Comparison of ENCODE assay signal across 17 cellular contexts in genomic region chr10:75553550-75553949, GRCh38.
"Had no signal": no experiment of that assay in that cellular context is flagged by ENCODE, and none has a peak within 500 bp of the region (broad histone marks: within the 10 kb centered on the region; RNA-seq: fewer than 3 reads in every experiment).

No MANE protein-coding gene starts in this region.

- H3K4me3 ChIP-seq: lung had no signal

- H3K27ac ChIP-seq: brain microvascular endothelial cell had no signal

- H3K36me3 ChIP-seq: brain microvascular endothelial cell had no signal

- ATAC-seq: activated T-cell treated with anti-CD3 and anti-CD28 coated beads, Interleukin-2, amount 50 U/mL, for 72 hours; sciatic nerve; stimulated activated naive B cell treated with anti-CD40 and anti-IgM and Interleukin-4, amounts not matched to agents 10 μg/mL and 1 μg/mL and 100 μg/mL, for 72 hours had no signal

- H3K27me3 ChIP-seq: brain microvascular endothelial cell had no signal

- DNase-seq: activated CD4-positive, alpha-beta T cell treated with anti-CD3 and anti-CD28 coated beads, Interleukin-2, amount 50 U/mL, for 4 hours; activated effector memory CD4-positive, alpha-beta T cell treated with anti-CD3 and anti-CD28 coated beads, Interleukin-2, amount 50 U/mL, for 16 hours; activated naive CD4-positive, alpha-beta T cell treated with anti-CD3 and anti-CD28 coated beads, Interleukin-2, amount 50 U/mL, for 16 hours; activated T-cell treated with anti-CD3 and anti-CD28 coated beads, Interleukin-2, amount 50 U/mL, for 72 hours; aorta; brain microvascular endothelial cell; central memory CD4-positive, alpha-beta T cell; erythroblast; foreskin melanocyte; glutamatergic neuron; hippocampal formation; islet precursor cell; nucleus accumbens; stimulated activated CD4-positive, alpha-beta T cell treated with anti-CD3 and anti-CD28 coated beads, Interleukin-4, amount 100 ng/mL, for 4 hours; stimulated activated naive B cell treated with anti-CD40 and anti-IgM and Interleukin-4, amounts not matched to agents 10 μg/mL and 1 μg/mL and 100 μg/mL, for 72 hours had no signal
